ENCODE assay signal across 20 cellular contexts in genomic region chr3:189787191-189787590, GRCh38.
DNase-seq lines count a peak whose midpoint lies in the region; ATAC-seq, FAIRE-seq and TF ChIP-seq lines count a peak whose summit lies in the region.
"Had no signal": no experiment of that assay in that cellular context is flagged by ENCODE, and none has a peak within 500 bp of the region (broad histone marks: within the 10 kb centered on the region; RNA-seq: fewer than 3 reads in every experiment).

No MANE protein-coding gene starts in this region.

- H3F3A ChIP-seq in GM23248 (ENCODE audit: insufficient read depth), result peaks cover 8% of the 10 kb centered on the region; the same call in 1 of the 2 replicates

- H3K4me2 ChIP-seq in GM23248 (ENCODE audit: unreplicated experiment) (no peak overlapping the region), keratinocyte (ENCODE audit: control insufficient read depth, extremely low read depth, insufficient read depth, low read depth, low read length) (peak overlapping the region; percentile 92)

- H2AFZ ChIP-seq in GM23248 (peak overlapping the region; percentile 43; the same call in 1 of the 2 replicates), keratinocyte (ENCODE audit: control insufficient read depth, low read length) (peak overlapping the region; percentile 24)

- H3K4me1 ChIP-seq in GM23248 (ENCODE audit: insufficient read depth) (peaks cover 9% of the 10 kb centered on the region), keratinocyte (ENCODE audit: control insufficient read depth, extremely low read depth, insufficient read depth, low read length) (peaks cover 17% of the 10 kb centered on the region)
- H3K4me1 ChIP-seq: BE2C, HAP-1 had no signal

- DNase-seq in GM23248 (no peak), NCI-H69 (lab: John Stamatoyannopoulos, UW) (peak; percentile 14), epithelial cell of esophagus (ENCODE audit: low read depth) (peak; percentile 47), keratinocyte (ENCODE audit: low read depth, low spot score) (no peak), D721Med (ENCODE audit: insufficient read length, low spot score) (no peak), NCI-H748 treated with DMSO at 0.1 percent for 48 hours (lab: John Stamatoyannopoulos, UW) (no peak)
- DNase-seq: ACHN; BE2C; C1 segment of cervical spinal cord; CD4-positive, CD25-positive, alpha-beta regulatory T cell; CD8-positive, alpha-beta memory T cell; COR-L47; DMS79; GDM1; KG1 had no signal

- dilution Hi-C loops in keratinocyte (cut with MboI; ENCODE audit: extremely low pct_ligation_motif_present, low sequenced_read_pairs), result no loop called here

- TF ChIP-seq CTCF in epithelial cell of esophagus (IDR thresholded peaks at IDR 0.05; ENCODE audit: insufficient read depth, low read depth, low read length, missing control alignments) (no peak), keratinocyte (optimal IDR thresholded peaks at IDR 0.05 in 1 of 3, IDR thresholded peaks at IDR 0.05 in 1 of 3, conservative IDR thresholded peaks at IDR 0.05 in 1 of 3; ENCODE audit: extremely low read depth in 1 of 3, insufficient read depth in 2 of 3, low read length in 3 of 3) (no peak), D721Med (IDR thresholded peaks at IDR 0.05; ENCODE audit: insufficient read depth, missing control alignments) (no peak)

- H3K79me2 ChIP-seq in GM23248 (ENCODE audit: insufficient read depth) (no peaks in the 10 kb centered on the region), keratinocyte (ENCODE audit: control insufficient read depth, insufficient read depth, low read length) (peaks cover 30% of the 10 kb centered on the region)

- H3K36me3 ChIP-seq in GM23248 (ENCODE audit: low read depth) (no peaks in the 10 kb centered on the region), keratinocyte (ENCODE audit: control insufficient read depth in 2 of 2, extremely low read depth in 1 of 2, insufficient read depth in 2 of 2, low read length in 2 of 2) (peaks cover 0 to 1% of the 10 kb centered on the region in 2 experiments)
- H3K36me3 ChIP-seq: BE2C, HAP-1 had no signal

- no peak overlapping the region for H3K9ac ChIP-seq in GM23248
- peak overlapping the region; percentile 19 for H3K9ac ChIP-seq in keratinocyte (ENCODE audit: control insufficient read depth, extremely low read depth, insufficient read depth, low read length)

- no peaks in the 10 kb centered on the region for H3K27me3 ChIP-seq in GM23248 (replicated peaks; ENCODE audit: insufficient read depth)
- no peaks in the 10 kb centered on the region for H3K27me3 ChIP-seq in keratinocyte (ENCODE audit: control insufficient read depth, extremely low read depth, insufficient read depth, low read length)
- H3K27me3 ChIP-seq: BE2C had no signal

- H3K27ac ChIP-seq in GM23248 (no peak overlapping the region), keratinocyte (ENCODE audit: control insufficient read depth, insufficient read depth, low read length) (peak overlapping the region; percentile 97)

- no peaks in the 10 kb centered on the region for H3K9me3 ChIP-seq in GM23248 (ENCODE audit: low read depth)
- H3K9me3 ChIP-seq in keratinocyte (ENCODE audit: control insufficient read depth, low read depth, low read length), result no peaks in the 10 kb centered on the region
- H3K9me3 ChIP-seq: BE2C, HAP-1 had no signal

- H4K20me1 ChIP-seq in GM23248 (ENCODE audit: insufficient read depth), result no peaks in the 10 kb centered on the region
- H4K20me1 ChIP-seq in keratinocyte (ENCODE audit: control insufficient read depth, extremely low read depth, insufficient read depth, low read length), result peaks cover 2% of the 10 kb centered on the region

- H3K4me3 ChIP-seq in GM23248 (no peak overlapping the region), epithelial cell of esophagus (ENCODE audit: low read length) (no peak overlapping the region), keratinocyte (ENCODE audit: control insufficient read depth in 2 of 3, extremely low read depth in 1 of 3, insufficient read depth in 2 of 3, low read depth in 1 of 3, low read length in 3 of 3) (peak overlapping the region in 1 of 3 experiments; percentile 12)
- H3K4me3 ChIP-seq: HAP-1 had no signal

- FAIRE-seq in keratinocyte (lab: Jason Lieb, UNC) (no peak), D721Med (lab: Jason Lieb, UNC) (no peak)
- FAIRE-seq: GM12892, HepG2 had no signal

- in situ Hi-C loops in GM23248 (cut with MboI), result no loop called here

- ATAC-seq in HG03571 (IDR thresholded peaks at IDR 0.05; ENCODE audit: unreplicated experiment) (no peak), GM18498 (IDR thresholded peaks at IDR 0.05; ENCODE audit: unreplicated experiment) (no peak)
- ATAC-seq: HepG2 had no signal

- 96 to 97% methylated on average over 3 of the region's 3 CpGs for WGBS in GM23248 (ENCODE audit: low coverage in 1 of 2, low lambda C conversion rate in 2 of 2, missing lambda C conversion rate in 2 of 2), 2 experiments

- no peaks in the 10 kb centered on the region for H3K9me2 ChIP-seq in GM23248 (ENCODE audit: insufficient read depth)

- H3K9me1 ChIP-seq in keratinocyte (ENCODE audit: control insufficient read depth, extremely low read depth, insufficient read depth, low read length), result no peaks in the 10 kb centered on the region

Comparison
In these comparisons a context has a peak if more than half of its experiments do, and no peak if none do; other contexts are left out.
1. DNase-seq: peak in NCI-H69 (single experiment) and epithelial cell of esophagus (single experiment); none in GM23248 (single experiment), keratinocyte (single experiment), D721Med (single experiment) and NCI-H748 treated with DMSO at 0.1 percent for 48 hours (single experiment).